Comparison of ENCODE assay signal across 29 cellular contexts in the genomic region with DNA sequence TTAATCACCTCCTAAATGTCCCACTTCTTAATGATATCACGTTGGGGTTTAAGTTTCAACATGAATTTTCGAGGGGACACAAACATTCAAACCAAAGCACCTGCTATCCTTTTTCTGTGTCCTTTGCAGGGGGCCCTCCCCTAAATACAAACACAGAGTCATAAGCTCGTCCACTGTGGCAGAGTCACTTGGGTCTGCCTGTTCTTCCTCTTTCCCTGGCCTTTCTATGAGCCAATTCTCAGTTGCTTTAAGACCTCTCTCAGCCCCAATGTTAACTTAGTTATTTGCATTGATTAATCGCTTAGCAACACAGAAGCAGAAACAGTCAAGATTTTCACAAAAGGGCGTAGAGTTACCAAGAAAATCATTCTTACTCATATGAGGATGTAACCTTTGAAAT. TPM values are rescaled to one million over a fixed set of nuclear protein-coding genes. Genes with fewer than 3 reads are reported as not detected.
"Had no signal": no experiment of that assay in that cellular context is flagged by ENCODE, and none has a peak within 500 bp of the region (broad histone marks: within the 10 kb centered on the region; RNA-seq: fewer than 3 reads in every experiment).

No MANE protein-coding gene starts in this region.

- H3K4me3 Mint-ChIP-seq: dendritic cell treated with granulocyte-macrophage colony-stimulating factor and Interleukin-4, amounts not matched to agents 40 ng/mL and 50 ng/mL, for 4 days; effector memory CD8-positive, alpha-beta T cell; endodermal cell; mesothelial cell of epicardium; naive B cell had no signal

- DNase-seq: effector CD8-positive, alpha-beta T cell; effector memory CD8-positive, alpha-beta T cell; endodermal cell; erythroblast; esophagus squamous epithelium; foreskin fibroblast; foreskin melanocyte; gastrocnemius medialis; glutamatergic neuron; head of caudate nucleus; heart right ventricle; hippocampal formation; left cardiac atrium; left lung; left ventricle myocardium superior; lower lobe of right lung; mesenchymal stem cell; mucosa of descending colon; naive B cell had no signal

- H3K4me1 Mint-ChIP-seq: endodermal cell, mesothelial cell of epicardium, naive B cell had no signal

- H3K9me3 Mint-ChIP-seq: effector memory CD8-positive, alpha-beta T cell had no signal

- ATAC-seq: effector memory CD8-positive, alpha-beta T cell; esophagus mucosa; gastrocnemius medialis; heart right ventricle; left cardiac atrium; left lung; left ventricle myocardium superior; lower lobe of right lung; mucosa of descending colon had no signal

- H3K36me3 Mint-ChIP-seq: mesothelial cell of epicardium, naive B cell had no signal

- H3K27ac Mint-ChIP-seq: dendritic cell treated with granulocyte-macrophage colony-stimulating factor and Interleukin-4, amounts not matched to agents 40 ng/mL and 50 ng/mL, for 4 days; effector memory CD8-positive, alpha-beta T cell; endodermal cell; mesothelial cell of epicardium; naive B cell had no signal

RNA-seq across cellular contexts. Expression of gene APCS, which starts 14.9 kb away (rescaled TPM):
- total RNA-seq: dermis microvascular lymphatic vessel endothelial cell, endodermal cell, esophagus mucosa, esophagus squamous epithelium, glomerular endothelial cell, heart right ventricle, kidney epithelial cell, left cardiac atrium, left lung, left ventricle myocardium superior, lower leg skin, lower lobe of right lung, lung microvascular endothelial cell, mesenteric fat pad, mesothelial cell of epicardium, mucosa of descending colon, myocyte had no signal
